In the genomic region with DNA sequence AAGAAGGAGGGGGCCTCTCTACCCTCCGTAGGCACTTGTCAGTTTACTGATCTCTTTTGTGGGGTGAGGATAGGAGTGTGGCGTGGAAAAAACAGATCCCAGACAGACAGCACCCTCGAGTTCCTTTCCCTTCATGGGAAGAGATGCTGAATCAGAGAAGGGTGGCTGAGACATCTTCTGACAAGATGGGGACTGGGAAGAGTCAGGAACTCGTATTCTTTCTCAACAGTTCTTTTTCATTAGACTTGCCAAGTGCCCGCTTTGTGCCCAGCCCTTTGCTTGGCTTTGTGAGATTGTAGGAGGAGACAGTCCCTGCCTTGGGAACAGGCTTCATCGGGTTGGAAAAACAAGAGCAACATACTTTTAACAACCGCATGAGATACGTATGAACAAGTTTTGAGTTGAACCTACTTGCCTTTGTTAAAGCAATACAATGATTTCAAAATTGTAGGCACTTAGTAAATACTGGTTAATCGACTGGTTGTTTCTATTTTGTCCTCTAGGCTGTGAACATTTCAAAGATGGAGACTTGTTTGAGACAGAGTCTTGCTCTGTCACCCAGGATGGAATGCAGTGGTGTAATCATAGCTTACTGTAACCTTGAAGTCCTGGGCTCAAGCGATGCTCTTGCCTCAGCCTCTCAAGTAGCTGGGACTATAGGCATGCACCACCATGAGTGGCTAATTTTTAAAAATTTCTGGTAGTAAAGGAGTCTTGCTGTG, we compare ENCODE assay signal across 8 cellular contexts. TPM values are rescaled to one million over a fixed set of nuclear protein-coding genes. Genes with fewer than 3 reads are reported as not detected.
DNase-seq lines count a peak whose midpoint lies in the region; ATAC-seq lines count a peak whose summit lies in the region.

No MANE protein-coding gene starts in this region.

- no peaks in the 10 kb centered on the region for H3K9me3 Mint-ChIP-seq in IgD-negative memory B cell
- no peaks in the 10 kb centered on the region for H3K9me3 Mint-ChIP-seq in activated naive CD8-positive, alpha-beta T cell (ENCODE audit: low read depth)
- no peaks in the 10 kb centered on the region for H3K9me3 Mint-ChIP-seq in stimulated activated naive B cell treated with anti-CD40 and anti-IgM and Interleukin-4, amounts not matched to agents 10 μg/mL and 1 μg/mL and 100 μg/mL, for 72 hours

- H3K36me3 Mint-ChIP-seq in IgD-negative memory B cell, result no peaks in the 10 kb centered on the region
- peaks cover 4% of the 10 kb centered on the region for H3K36me3 Mint-ChIP-seq in activated naive CD8-positive, alpha-beta T cell
- H3K36me3 Mint-ChIP-seq in stimulated activated naive B cell treated with anti-CD40 and anti-IgM and Interleukin-4, amounts not matched to agents 10 μg/mL and 1 μg/mL and 100 μg/mL, for 72 hours, result peaks cover 12 to 39% of the 10 kb centered on the region in 2 donors

- H3K4me3 ChIP-seq in iPS-15b (ENCODE audit: low read depth, low read length), result peak overlapping the region; percentile 94

- no peaks in the 10 kb centered on the region for H3K36me3 ChIP-seq in iPS-15b (ENCODE audit: control insufficient read depth, insufficient read depth, low read length)

- no peaks in the 10 kb centered on the region for H3K27me3 ChIP-seq in iPS-15b (ENCODE audit: control insufficient read depth, insufficient read depth, low read length)

- no peak for ATAC-seq in stimulated activated naive B cell treated with anti-CD40 and anti-IgM and Interleukin-4, amounts not matched to agents 10 μg/mL and 1 μg/mL and 100 μg/mL, for 72 hours (replicated peaks)

- H3K27ac Mint-ChIP-seq in IgD-negative memory B cell, result peak overlapping the region; percentile 95 to 100 (median 98)
- peak overlapping the region; percentile 96 for H3K27ac Mint-ChIP-seq in activated naive CD8-positive, alpha-beta T cell
- peak overlapping the region; percentile 97 for H3K27ac Mint-ChIP-seq in stimulated activated naive B cell treated with anti-CD40 and anti-IgM and Interleukin-4, amounts not matched to agents 10 μg/mL and 1 μg/mL and 100 μg/mL, for 72 hours

- peak overlapping the region; percentile 95 to 100 (median 98) for H3K4me3 Mint-ChIP-seq in IgD-negative memory B cell
- peak overlapping the region; percentile 98 for H3K4me3 Mint-ChIP-seq in activated naive CD8-positive, alpha-beta T cell
- peak overlapping the region; percentile 94 to 98 for H3K4me3 Mint-ChIP-seq in stimulated activated naive B cell treated with anti-CD40 and anti-IgM and Interleukin-4, amounts not matched to agents 10 μg/mL and 1 μg/mL and 100 μg/mL, for 72 hours

- peak overlapping the region; percentile 92 for H3K9ac ChIP-seq in iPS-15b (ENCODE audit: low read depth, low read length)

- DNase-seq in DMS114 treated with DMSO at 0.1 percent for 48 hours (lab: John Stamatoyannopoulos, UW; ENCODE audit: unreplicated experiment) (peak; percentile 20), midbrain (lab: John Stamatoyannopoulos, UW) (no peak), cortex of kidney (lab: John Stamatoyannopoulos, UW) (no peak)
- no peak for DNase-seq in stimulated activated naive B cell treated with anti-CD40 and anti-IgM and Interleukin-4, amounts not matched to agents 10 μg/mL and 1 μg/mL and 100 μg/mL, for 72 hours
- no peak for DNase-seq in activated CD8-positive, alpha-beta memory T cell treated with anti-CD3 and anti-CD28 coated beads, Interleukin-2, amount 50 U/mL, for 4 hours

- H3K27me3 Mint-ChIP-seq in IgD-negative memory B cell, result peaks cover 1% of the 10 kb centered on the region
- no peaks in the 10 kb centered on the region for H3K27me3 Mint-ChIP-seq in activated naive CD8-positive, alpha-beta T cell
- H3K27me3 Mint-ChIP-seq in stimulated activated naive B cell treated with anti-CD40 and anti-IgM and Interleukin-4, amounts not matched to agents 10 μg/mL and 1 μg/mL and 100 μg/mL, for 72 hours, result no peaks in the 10 kb centered on the region

- peaks cover 6% of the 10 kb centered on the region for H3K4me1 ChIP-seq in iPS-15b (ENCODE audit: control insufficient read depth, insufficient read depth, low read length)

- H3K9me3 ChIP-seq in iPS-15b (ENCODE audit: control insufficient read depth, insufficient read depth, low read length), result no peaks in the 10 kb centered on the region

- H3K4me1 Mint-ChIP-seq in IgD-negative memory B cell, result peaks cover 31 to 36% (median 33%) of the 10 kb centered on the region in 3 donors
- H3K4me1 Mint-ChIP-seq in activated naive CD8-positive, alpha-beta T cell (ENCODE audit: low read depth), result peaks cover 76% of the 10 kb centered on the region
- peaks cover 22 to 35% of the 10 kb centered on the region in 2 donors for H3K4me1 Mint-ChIP-seq in stimulated activated naive B cell treated with anti-CD40 and anti-IgM and Interleukin-4, amounts not matched to agents 10 μg/mL and 1 μg/mL and 100 μg/mL, for 72 hours

RNA-seq across cellular contexts. Expression of gene RRM1, which starts 1.1 kb away (rescaled TPM):
- polyA plus RNA-seq in IgD-negative memory B cell, result 16.6 TPM
